31 cellular contexts compared by ENCODE assay signal in the genomic region with DNA sequence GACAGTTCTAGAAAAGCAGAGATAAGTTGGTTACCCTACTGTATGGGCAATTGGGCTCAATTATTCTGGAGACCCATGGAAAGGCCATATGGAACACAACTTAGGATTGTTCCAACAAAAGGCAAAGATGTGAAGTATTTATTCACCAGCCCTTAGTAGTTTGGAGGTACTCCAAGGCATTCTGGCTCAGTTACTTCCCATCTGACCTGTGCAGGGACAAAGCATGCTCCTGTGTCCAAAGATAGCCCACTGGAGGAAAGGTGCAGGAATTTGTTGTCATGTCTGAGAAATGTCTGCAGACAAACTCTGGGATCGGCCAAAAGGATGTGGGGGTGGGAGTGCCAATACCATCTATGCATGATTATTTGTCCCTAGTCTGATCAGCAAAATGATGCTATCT.
"Had no signal": no experiment of that assay in that cellular context is flagged by ENCODE, and none has a peak within 500 bp of the region (broad histone marks: within the 10 kb centered on the region; RNA-seq: fewer than 3 reads in every experiment).

No MANE protein-coding gene starts in this region.

- H3K4me1 ChIP-seq: ascending aorta, breast epithelium had no signal

- H3K27ac Mint-ChIP-seq: activated B cell treated with CpG ODN at 0.5 μM for 24 hours; activated CD4-positive, alpha-beta T cell treated with anti-CD3 and anti-CD28 coated beads, Interleukin-2, amount 10 ng/mL, durations not matched to agents 24 days and 14 days; activated CD8-positive, alpha-beta T cell treated with anti-CD3 and anti-CD28 coated beads for 36 hours; activated naive CD4-positive, alpha-beta T cell treated with anti-CD3 and anti-CD28 coated beads, Interleukin-2, amount 50 U/mL, for 24 hours; activated naive CD8-positive, alpha-beta T cell treated with anti-CD3 and anti-CD28 coated beads, Interleukin-2, amount 10 ng/mL, durations not matched to agents 7 days and 5 days; brain; dendritic cell treated with granulocyte-macrophage colony-stimulating factor and Interleukin-4, amounts not matched to agents 40 ng/mL and 50 ng/mL, for 4 days; endodermal cell had no signal

- H3K27ac ChIP-seq: ascending aorta, breast epithelium, cardiac muscle cell, coronary artery, dorsolateral prefrontal cortex, hepatocyte, WERI-Rb-1 had no signal

- H3K27me3 ChIP-seq: ascending aorta, breast epithelium, cardiac muscle cell, hepatocyte had no signal

- H3K4me3 Mint-ChIP-seq: activated B cell treated with CpG ODN at 0.5 μM for 24 hours; activated CD4-positive, alpha-beta T cell treated with anti-CD3 and anti-CD28 coated beads for 36 hours; activated CD4-positive, alpha-beta T cell treated with anti-CD3 and anti-CD28 coated beads, Interleukin-2, amount 10 ng/mL, durations not matched to agents 24 days and 14 days; activated CD8-positive, alpha-beta T cell treated with anti-CD3 and anti-CD28 coated beads for 36 hours; activated naive CD4-positive, alpha-beta T cell treated with anti-CD3 and anti-CD28 coated beads, Interleukin-2, amount 50 U/mL, for 24 hours; activated naive CD8-positive, alpha-beta T cell treated with anti-CD3 and anti-CD28 coated beads, Interleukin-2, amount 10 ng/mL, durations not matched to agents 7 days and 5 days; activated T-cell treated with anti-CD3 and anti-CD28 coated beads, Interleukin-2, amount 50 U/mL, for 4 hours; brain; central memory CD8-positive, alpha-beta T cell; dendritic cell treated with granulocyte-macrophage colony-stimulating factor and Interleukin-4, amounts not matched to agents 40 ng/mL and 50 ng/mL, for 4 days; endodermal cell had no signal

- H3K9me3 ChIP-seq: ascending aorta, breast epithelium had no signal

- H3K36me3 Mint-ChIP-seq: brain had no signal

- H3K9me3 Mint-ChIP-seq: activated B cell treated with CpG ODN at 0.5 μM for 24 hours; activated T-cell treated with anti-CD3 and anti-CD28 coated beads, Interleukin-2, amount 50 U/mL, for 4 hours; brain; central memory CD8-positive, alpha-beta T cell; dendritic cell treated with granulocyte-macrophage colony-stimulating factor and Interleukin-4, amounts not matched to agents 40 ng/mL and 50 ng/mL, for 4 days; endodermal cell had no signal

- H3K4me3 ChIP-seq: ascending aorta, breast epithelium, cardiac muscle cell, coronary artery, dorsolateral prefrontal cortex, hepatocyte had no signal

- H3K27me3 Mint-ChIP-seq: activated B cell treated with CpG ODN at 0.5 μM for 24 hours; activated CD4-positive, alpha-beta T cell treated with anti-CD3 and anti-CD28 coated beads for 36 hours; activated CD4-positive, alpha-beta T cell treated with anti-CD3 and anti-CD28 coated beads, Interleukin-2, amount 10 ng/mL, durations not matched to agents 24 days and 14 days; activated CD8-positive, alpha-beta T cell treated with anti-CD3 and anti-CD28 coated beads for 36 hours; activated naive CD4-positive, alpha-beta T cell treated with anti-CD3 and anti-CD28 coated beads, Interleukin-2, amount 50 U/mL, for 24 hours; activated naive CD8-positive, alpha-beta T cell treated with anti-CD3 and anti-CD28 coated beads, Interleukin-2, amount 10 ng/mL, durations not matched to agents 7 days and 5 days; activated T-helper 17 cell treated with anti-CD3 and anti-CD28 coated beads, Interleukin-2, amount 50 U/mL, for 72 hours; brain; central memory CD8-positive, alpha-beta T cell; dendritic cell treated with granulocyte-macrophage colony-stimulating factor and Interleukin-4, amounts not matched to agents 40 ng/mL and 50 ng/mL, for 4 days had no signal

- H3K36me3 ChIP-seq: ascending aorta, breast epithelium, cardiac muscle cell, WERI-Rb-1 had no signal

- FAIRE-seq: frontal cortex had no signal

- H3K4me1 Mint-ChIP-seq: endodermal cell had no signal

- DNase-seq: activated B cell treated with CpG ODN at 0.5 μM for 24 hours; activated CD4-positive, alpha-beta T cell treated with anti-CD3 and anti-CD28 coated beads for 36 hours; activated CD4-positive, alpha-beta T cell treated with anti-CD3 and anti-CD28 coated beads, Interleukin-2, amount 10 ng/mL, durations not matched to agents 24 days and 14 days; activated CD8-positive, alpha-beta memory T cell treated with anti-CD3 and anti-CD28 coated beads for 24 hours; activated CD8-positive, alpha-beta T cell treated with anti-CD3 and anti-CD28 coated beads for 36 hours; activated effector memory CD4-positive, alpha-beta T cell treated with Interleukin-2 at 50 U/mL for 16 hours; activated gamma-delta T cell treated with Interleukin-2 at 50 U/mL for 16 hours; activated naive CD4-positive, alpha-beta T cell treated with Interleukin-2 at 50 U/mL for 16 hours; activated naive CD8-positive, alpha-beta T cell treated with anti-CD3 and anti-CD28 coated beads, Interleukin-2, amount 10 ng/mL, durations not matched to agents 7 days and 5 days; activated T-cell treated with anti-CD3 and anti-CD28 coated beads, Interleukin-2, amount 50 U/mL, for 4 hours; dorsolateral prefrontal cortex; effector memory CD4-positive, alpha-beta T cell; endodermal cell; foreskin fibroblast; head of caudate nucleus; T-helper 2 cell; T-helper 9 cell; WERI-Rb-1 had no signal

- ATAC-seq: activated CD4-positive, alpha-beta T cell treated with anti-CD3 and anti-CD28 coated beads for 36 hours; activated CD4-positive, CD25-positive, alpha-beta regulatory T cell treated with anti-CD3 and anti-CD28 coated beads, Interleukin-2, amount 50 U/mL, for 24 hours; activated CD8-positive, alpha-beta T cell treated with anti-CD3 and anti-CD28 coated beads for 36 hours; activated T-cell treated with anti-CD3 and anti-CD28 coated beads, Interleukin-2, amount 50 U/mL, for 4 hours; activated T-helper 17 cell treated with anti-CD3 and anti-CD28 coated beads, Interleukin-2, amount 50 U/mL, for 72 hours; esophagus mucosa had no signal
